1 cellular context compared by ENCODE assay signal in the genomic region with DNA sequence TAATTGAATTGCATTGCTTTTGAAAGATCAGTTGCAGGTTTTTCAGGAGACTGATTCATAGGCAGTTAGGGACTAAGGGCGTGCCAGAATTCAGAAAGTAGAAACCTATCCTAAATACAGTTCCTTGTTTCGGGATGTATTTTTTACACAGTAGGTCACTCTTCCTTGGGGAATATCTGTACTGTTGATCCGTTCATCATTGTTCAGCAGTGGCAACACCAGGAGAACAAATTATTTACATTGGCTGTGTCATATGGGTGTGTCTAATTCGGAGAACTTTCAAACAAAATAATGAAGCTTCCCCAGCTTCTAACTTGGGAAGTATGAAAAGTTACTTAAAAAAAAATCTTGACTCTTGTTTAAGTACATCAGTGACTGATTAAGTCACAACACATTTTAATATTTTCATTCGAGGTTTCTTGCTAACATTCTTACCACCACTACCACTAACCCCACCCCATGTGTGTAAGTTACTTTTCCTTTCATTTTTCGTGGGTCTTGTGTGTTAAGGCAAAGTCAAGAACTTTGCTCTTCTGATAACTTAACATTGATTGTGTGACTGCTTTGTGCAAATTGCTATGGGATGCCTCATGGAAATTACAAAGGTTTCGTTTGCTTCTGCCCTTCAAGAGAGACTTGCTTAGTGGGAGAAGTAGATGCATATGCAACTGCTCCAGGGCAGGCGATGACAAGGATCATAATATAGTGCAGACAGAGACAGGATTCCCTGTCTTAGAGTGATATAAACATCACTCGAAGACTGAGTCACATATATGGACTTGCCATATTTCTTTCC.
TF ChIP-seq lines count a peak whose summit lies in the region.

No MANE protein-coding gene starts in this region.

TF ChIP-seq in K562, 482 proteins besides CTCF, POLR2A, EP300 and RAD21 (continued from another document):
- TF ChIP-seq, protein P1, sequence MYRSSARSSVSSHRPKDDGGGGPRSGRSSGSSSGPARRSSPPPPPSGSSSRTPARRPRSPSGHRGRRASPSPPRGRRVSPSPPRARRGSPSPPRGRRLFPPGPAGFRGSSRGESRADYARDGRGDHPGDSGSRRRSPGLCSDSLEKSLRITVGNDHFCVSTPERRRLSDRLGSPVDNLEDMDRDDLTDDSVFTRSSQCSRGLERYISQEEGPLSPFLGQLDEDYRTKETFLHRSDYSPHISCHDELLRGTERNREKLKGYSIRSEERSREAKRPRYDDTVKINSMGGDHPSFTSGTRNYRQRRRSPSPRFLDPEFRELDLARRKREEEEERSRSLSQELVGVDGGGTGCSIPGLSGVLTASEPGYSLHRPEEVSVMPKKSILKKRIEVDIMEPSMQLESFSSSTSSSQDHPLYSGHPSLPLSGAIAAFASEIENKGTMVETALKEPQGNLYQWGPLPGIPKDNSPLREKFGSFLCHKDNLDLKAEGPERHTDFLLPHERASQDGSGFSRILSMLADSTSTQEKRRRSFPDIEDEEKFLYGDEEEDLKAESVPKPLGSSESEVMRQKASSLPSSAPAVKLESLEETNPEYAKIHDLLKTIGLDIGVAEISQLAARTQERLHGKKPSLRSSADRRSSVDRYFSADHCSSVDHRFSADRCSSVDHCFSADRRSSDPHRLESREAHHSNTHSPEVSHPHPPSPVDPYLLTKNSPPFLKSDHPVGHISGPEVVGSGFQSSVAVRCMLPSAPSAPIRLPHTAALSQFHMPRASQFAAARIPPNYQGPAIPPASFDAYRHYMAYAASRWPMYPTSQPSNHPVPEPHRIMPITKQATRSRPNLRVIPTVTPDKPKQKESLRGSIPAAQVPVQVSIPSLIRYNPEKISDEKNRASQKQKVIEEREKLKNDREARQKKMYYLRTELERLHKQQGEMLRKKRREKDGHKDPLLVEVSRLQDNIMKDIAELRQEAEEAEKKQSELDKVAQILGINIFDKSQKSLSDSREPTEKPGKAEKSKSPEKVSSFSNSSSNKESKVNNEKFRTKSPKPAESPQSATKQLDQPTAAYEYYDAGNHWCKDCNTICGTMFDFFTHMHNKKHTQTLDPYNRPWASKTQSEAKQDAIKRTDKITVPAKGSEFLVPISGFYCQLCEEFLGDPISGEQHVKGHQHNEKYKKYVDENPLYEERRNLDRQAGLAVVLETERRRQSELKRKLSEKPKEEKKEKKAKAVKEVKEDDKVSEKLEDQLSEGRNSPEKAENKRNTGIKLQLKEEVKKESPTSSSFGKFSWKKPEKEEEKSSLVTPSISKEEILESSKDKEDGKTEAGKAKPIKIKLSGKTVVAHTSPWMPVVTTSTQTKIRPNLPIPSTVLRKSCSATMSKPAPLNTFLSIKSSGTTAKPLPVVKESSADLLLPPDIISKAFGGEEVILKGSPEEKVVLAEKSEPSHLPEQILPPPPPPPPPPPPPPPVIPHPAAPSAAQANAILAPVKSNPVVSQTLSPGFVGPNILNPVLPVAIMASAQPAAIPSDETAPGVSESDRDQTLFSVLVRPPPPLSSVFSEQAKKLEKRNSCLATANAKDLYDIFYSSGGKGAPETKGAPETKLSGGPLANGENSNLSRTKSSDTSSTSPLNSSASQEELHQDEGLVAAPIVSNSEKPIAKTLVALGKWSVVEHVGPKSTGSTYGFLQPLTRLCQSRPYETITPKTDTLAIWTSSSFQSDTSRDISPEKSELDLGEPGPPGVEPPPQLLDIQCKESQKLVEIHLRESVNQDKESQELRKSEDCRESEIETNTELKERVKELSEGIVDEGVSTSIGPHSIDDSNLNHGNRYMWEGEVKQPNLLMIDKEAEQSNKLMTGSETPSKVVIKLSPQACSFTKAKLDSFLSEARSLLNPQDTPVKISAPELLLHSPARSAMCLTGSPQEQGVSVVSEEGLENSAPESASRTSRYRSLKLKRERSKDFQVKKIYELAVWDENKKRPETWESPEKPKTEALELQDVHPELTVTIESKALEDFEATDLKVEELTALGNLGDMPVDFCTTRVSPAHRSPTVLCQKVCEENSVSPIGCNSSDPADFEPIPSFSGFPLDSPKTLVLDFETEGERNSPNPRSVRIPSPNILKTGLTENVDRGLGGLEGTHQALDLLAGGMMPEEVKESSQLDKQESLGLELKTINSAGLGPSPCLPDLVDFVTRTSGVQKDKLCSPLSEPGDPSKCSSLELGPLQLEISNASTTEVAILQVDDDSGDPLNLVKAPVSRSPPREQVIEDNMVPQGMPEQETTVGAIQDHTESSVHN (IDR thresholded peaks at IDR 0.05; ENCODE audit: borderline replicate concordance in 1 of 2, low read depth in 1 of 2) = 0 out of 4 replicates have a peak, but pooled peaks of 1 of the 2 experiments have one; percentile 42
- no peak for TF ChIP-seq CEBPG (CRISPR knock-in tag; IDR thresholded peaks at IDR 0.05)
- TF ChIP-seq CEBPG (tag; conservative IDR thresholded peaks at IDR 0.05 in 1 of 2, IDR thresholded peaks at IDR 0.05 in 1 of 2) = 0 out of 4 replicates have a peak, but pooled peaks of 1 of the 2 experiments have one; percentile 32
- TF ChIP-seq CTBP1 (IDR thresholded peaks at IDR 0.05; ENCODE audit: borderline replicate concordance) = peak; percentile 27; the same call in 1 of the 2 replicates
- TF ChIP-seq ZNF347 (CRISPR knock-in tag; IDR thresholded peaks at IDR 0.05; ENCODE audit: low read depth) = no peak
- TF ChIP-seq, protein P2, sequence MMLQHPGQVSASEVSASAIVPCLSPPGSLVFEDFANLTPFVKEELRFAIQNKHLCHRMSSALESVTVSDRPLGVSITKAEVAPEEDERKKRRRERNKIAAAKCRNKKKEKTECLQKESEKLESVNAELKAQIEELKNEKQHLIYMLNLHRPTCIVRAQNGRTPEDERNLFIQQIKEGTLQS (IDR thresholded peaks at IDR 0.05) = peak; percentile 38; the same call in 1 of the 2 replicates
- TF ChIP-seq, protein P2 (CRISPR knock-in tag; conservative IDR thresholded peaks at IDR 0.05) = no peak
- TF ChIP-seq, protein P3, sequence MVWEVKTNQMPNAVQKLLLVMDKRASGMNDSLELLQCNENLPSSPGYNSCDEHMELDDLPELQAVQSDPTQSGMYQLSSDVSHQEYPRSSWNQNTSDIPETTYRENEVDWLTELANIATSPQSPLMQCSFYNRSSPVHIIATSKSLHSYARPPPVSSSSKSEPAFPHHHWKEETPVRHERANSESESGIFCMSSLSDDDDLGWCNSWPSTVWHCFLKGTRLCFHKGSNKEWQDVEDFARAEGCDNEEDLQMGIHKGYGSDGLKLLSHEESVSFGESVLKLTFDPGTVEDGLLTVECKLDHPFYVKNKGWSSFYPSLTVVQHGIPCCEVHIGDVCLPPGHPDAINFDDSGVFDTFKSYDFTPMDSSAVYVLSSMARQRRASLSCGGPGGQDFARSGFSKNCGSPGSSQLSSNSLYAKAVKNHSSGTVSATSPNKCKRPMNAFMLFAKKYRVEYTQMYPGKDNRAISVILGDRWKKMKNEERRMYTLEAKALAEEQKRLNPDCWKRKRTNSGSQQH (CRISPR knock-in tag; IDR thresholded peaks at IDR 0.05) = no peak
- peak; percentile 47; the same call in 1 of the 2 replicates for TF ChIP-seq MECOM (CRISPR knock-in tag; IDR thresholded peaks at IDR 0.05)
- TF ChIP-seq, protein P4, sequence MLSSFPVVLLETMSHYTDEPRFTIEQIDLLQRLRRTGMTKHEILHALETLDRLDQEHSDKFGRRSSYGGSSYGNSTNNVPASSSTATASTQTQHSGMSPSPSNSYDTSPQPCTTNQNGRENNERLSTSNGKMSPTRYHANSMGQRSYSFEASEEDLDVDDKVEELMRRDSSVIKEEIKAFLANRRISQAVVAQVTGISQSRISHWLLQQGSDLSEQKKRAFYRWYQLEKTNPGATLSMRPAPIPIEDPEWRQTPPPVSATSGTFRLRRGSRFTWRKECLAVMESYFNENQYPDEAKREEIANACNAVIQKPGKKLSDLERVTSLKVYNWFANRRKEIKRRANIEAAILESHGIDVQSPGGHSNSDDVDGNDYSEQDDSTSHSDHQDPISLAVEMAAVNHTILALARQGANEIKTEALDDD (IDR thresholded peaks at IDR 0.05) = no peak
- TF ChIP-seq, protein P5, sequence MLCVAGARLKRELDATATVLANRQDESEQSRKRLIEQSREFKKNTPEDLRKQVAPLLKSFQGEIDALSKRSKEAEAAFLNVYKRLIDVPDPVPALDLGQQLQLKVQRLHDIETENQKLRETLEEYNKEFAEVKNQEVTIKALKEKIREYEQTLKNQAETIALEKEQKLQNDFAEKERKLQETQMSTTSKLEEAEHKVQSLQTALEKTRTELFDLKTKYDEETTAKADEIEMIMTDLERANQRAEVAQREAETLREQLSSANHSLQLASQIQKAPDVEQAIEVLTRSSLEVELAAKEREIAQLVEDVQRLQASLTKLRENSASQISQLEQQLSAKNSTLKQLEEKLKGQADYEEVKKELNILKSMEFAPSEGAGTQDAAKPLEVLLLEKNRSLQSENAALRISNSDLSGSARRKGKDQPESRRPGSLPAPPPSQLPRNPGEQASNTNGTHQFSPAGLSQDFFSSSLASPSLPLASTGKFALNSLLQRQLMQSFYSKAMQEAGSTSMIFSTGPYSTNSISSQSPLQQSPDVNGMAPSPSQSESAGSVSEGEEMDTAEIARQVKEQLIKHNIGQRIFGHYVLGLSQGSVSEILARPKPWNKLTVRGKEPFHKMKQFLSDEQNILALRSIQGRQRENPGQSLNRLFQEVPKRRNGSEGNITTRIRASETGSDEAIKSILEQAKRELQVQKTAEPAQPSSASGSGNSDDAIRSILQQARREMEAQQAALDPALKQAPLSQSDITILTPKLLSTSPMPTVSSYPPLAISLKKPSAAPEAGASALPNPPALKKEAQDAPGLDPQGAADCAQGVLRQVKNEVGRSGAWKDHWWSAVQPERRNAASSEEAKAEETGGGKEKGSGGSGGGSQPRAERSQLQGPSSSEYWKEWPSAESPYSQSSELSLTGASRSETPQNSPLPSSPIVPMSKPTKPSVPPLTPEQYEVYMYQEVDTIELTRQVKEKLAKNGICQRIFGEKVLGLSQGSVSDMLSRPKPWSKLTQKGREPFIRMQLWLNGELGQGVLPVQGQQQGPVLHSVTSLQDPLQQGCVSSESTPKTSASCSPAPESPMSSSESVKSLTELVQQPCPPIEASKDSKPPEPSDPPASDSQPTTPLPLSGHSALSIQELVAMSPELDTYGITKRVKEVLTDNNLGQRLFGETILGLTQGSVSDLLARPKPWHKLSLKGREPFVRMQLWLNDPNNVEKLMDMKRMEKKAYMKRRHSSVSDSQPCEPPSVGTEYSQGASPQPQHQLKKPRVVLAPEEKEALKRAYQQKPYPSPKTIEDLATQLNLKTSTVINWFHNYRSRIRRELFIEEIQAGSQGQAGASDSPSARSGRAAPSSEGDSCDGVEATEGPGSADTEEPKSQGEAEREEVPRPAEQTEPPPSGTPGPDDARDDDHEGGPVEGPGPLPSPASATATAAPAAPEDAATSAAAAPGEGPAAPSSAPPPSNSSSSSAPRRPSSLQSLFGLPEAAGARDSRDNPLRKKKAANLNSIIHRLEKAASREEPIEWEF (CRISPR knock-in tag; IDR thresholded peaks at IDR 0.05) = no peak
- TF ChIP-seq HMG20B (CRISPR knock-in tag; IDR thresholded peaks at IDR 0.05) = no peak
- TF ChIP-seq, protein P6, sequence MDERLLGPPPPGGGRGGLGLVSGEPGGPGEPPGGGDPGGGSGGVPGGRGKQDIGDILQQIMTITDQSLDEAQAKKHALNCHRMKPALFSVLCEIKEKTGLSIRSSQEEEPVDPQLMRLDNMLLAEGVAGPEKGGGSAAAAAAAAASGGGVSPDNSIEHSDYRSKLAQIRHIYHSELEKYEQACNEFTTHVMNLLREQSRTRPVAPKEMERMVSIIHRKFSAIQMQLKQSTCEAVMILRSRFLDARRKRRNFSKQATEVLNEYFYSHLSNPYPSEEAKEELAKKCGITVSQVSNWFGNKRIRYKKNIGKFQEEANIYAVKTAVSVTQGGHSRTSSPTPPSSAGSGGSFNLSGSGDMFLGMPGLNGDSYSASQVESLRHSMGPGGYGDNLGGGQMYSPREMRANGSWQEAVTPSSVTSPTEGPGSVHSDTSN (CRISPR knock-in tag; IDR thresholded peaks at IDR 0.05; ENCODE audit: low read depth) = no peak
- TF ChIP-seq, protein P6 (tag; conservative IDR thresholded peaks at IDR 0.05; ENCODE audit: low read depth) = peak; percentile 92
- no peak for TF ChIP-seq POLR2G (IDR thresholded peaks at IDR 0.05; ENCODE audit: low read depth, low read length)
- TF ChIP-seq GABPB2 (CRISPR knock-in tag; conservative IDR thresholded peaks at IDR 0.05) = no peak
- TF ChIP-seq ZNF766 (CRISPR knock-in tag; conservative IDR thresholded peaks at IDR 0.05) = peak; percentile 89
- no peak for TF ChIP-seq SAFB2 (IDR thresholded peaks at IDR 0.05; ENCODE audit: borderline replicate concordance, low read depth, low read length, severe bottlenecking)
- peak; percentile 38 for TF ChIP-seq FOSL1 (tag; conservative IDR thresholded peaks at IDR 0.05)
- no peak for TF ChIP-seq SRSF9 (IDR thresholded peaks at IDR 0.05; ENCODE audit: borderline replicate concordance, low read depth, low read length)
- TF ChIP-seq, protein P7, sequence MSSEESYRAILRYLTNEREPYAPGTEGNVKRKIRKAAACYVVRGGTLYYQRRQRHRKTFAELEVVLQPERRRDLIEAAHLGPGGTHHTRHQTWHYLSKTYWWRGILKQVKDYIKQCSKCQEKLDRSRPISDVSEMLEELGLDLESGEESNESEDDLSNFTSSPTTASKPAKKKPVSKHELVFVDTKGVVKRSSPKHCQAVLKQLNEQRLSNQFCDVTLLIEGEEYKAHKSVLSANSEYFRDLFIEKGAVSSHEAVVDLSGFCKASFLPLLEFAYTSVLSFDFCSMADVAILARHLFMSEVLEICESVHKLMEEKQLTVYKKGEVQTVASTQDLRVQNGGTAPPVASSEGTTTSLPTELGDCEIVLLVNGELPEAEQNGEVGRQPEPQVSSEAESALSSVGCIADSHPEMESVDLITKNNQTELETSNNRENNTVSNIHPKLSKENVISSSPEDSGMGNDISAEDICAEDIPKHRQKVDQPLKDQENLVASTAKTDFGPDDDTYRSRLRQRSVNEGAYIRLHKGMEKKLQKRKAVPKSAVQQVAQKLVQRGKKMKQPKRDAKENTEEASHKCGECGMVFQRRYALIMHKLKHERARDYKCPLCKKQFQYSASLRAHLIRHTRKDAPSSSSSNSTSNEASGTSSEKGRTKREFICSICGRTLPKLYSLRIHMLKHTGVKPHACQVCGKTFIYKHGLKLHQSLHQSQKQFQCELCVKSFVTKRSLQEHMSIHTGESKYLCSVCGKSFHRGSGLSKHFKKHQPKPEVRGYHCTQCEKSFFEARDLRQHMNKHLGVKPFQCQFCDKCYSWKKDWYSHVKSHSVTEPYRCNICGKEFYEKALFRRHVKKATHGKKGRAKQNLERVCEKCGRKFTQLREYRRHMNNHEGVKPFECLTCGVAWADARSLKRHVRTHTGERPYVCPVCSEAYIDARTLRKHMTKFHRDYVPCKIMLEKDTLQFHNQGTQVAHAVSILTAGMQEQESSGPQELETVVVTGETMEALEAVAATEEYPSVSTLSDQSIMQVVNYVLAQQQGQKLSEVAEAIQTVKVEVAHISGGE (CRISPR knock-in tag; IDR thresholded peaks at IDR 0.05) = 0 out of 6 replicates have a peak, but pooled peaks of 1 of the 3 experiments have one; percentile 31
